ENCODE assay signal across 19 cellular contexts in genomic region chr21:45328198-45329087, GRCh38. TPM values are rescaled to one million over a fixed set of nuclear protein-coding genes. Genes with fewer than 3 reads are reported as not detected.
A peak's percentile ranks its signal among the peaks of the same experiment; 100 is the strongest.
DNase-seq lines count a peak whose midpoint lies in the region; ATAC-seq and TF ChIP-seq lines count a peak whose summit lies in the region.
"Had no signal": no experiment of that assay in that cellular context is flagged by ENCODE, and none has a peak within 500 bp of the region (broad histone marks: within the 10 kb centered on the region; RNA-seq: fewer than 3 reads in every experiment).

No MANE protein-coding gene starts in this region.

- POLR2A ChIA-PET in Caco-2 (lab: Charles Lee): interaction anchor here (0.7 to 1.0 kb wide), 2 partner anchors 33 to 243 kb away, joined by 3 read pairs; no protein-coding TSS in a partner anchor

- TF ChIP-seq CTCF in Caco-2 (IDR thresholded peaks at IDR 0.05; ENCODE audit: insufficient read depth in 1 of 2, low read depth in 1 of 2, low read length in 1 of 2, severe bottlenecking in 1 of 2, unreplicated experiment in 1 of 2): no peak
- TF ChIP-seq CTCF in progenitor cell of endocrine pancreas (IDR thresholded peaks at IDR 0.05; ENCODE audit: unreplicated experiment): no peak
- TF ChIP-seq CTCF in brain microvascular endothelial cell (IDR thresholded peaks at IDR 0.05; ENCODE audit: low read depth, low read length, missing control alignments): no peak

- peak in 1 of 2 experiments; percentile 42 for DNase-seq in Caco-2
- no peak for DNase-seq in NT2/D1 (ENCODE audit: low read depth, low spot score)
- DNase-seq in islet precursor cell: peak; percentile 56
- DNase-seq in progenitor cell of endocrine pancreas (ENCODE audit: low spot score, unreplicated experiment): no peak
- no peak for DNase-seq in DMS53 (lab: John Stamatoyannopoulos, UW)
- DNase-seq in brain microvascular endothelial cell: no peak
- DNase-seq in left lobe of liver (ENCODE audit: low spot score): no peak
- DNase-seq: activated CD4-positive, alpha-beta memory T cell treated with anti-CD3 and anti-CD28 coated beads, Interleukin-2, amount 10 ng/mL, durations not matched to agents 7 days and 5 days; activated T-cell treated with anti-CD3 and anti-CD28 coated beads, Interleukin-2, amount 50 U/mL, for 72 hours; AML-193; central memory CD4-positive, alpha-beta T cell; effector CD8-positive, alpha-beta T cell; GOT3; NCI-H1694 treated with DMSO at 0.1 percent for 48 hours; NCI-H510A; substantia nigra; SW 1271 had no signal

- CTCF ChIA-PET in Caco-2 (lab: Charles Lee): interaction anchor here (1.2 to 2.1 kb wide), 3 partner anchors 29 to 78 kb away, joined by 4 to 13 read pairs (median 9); no protein-coding TSS in a partner anchor

- intact Hi-C loops in Caco-2 (cut with micrococcal nuclease; ENCODE audit: unreplicated experiment): no loop called here

- H3K4me3 Mint-ChIP-seq in Caco-2 (ENCODE audit: unreplicated experiment): peak overlapping the region; percentile 76
- no peak overlapping the region for H3K4me3 Mint-ChIP-seq in progenitor cell of endocrine pancreas (ENCODE audit: low read depth)
- H3K4me3 Mint-ChIP-seq: activated CD4-positive, alpha-beta memory T cell treated with anti-CD3 and anti-CD28 coated beads, Interleukin-2, amount 10 ng/mL, durations not matched to agents 7 days and 5 days; activated T-cell treated with anti-CD3 and anti-CD28 coated beads, Interleukin-2, amount 50 U/mL, for 72 hours; natural killer cell treated with Interleukin-12 subunit alpha and Interleukin-12 subunit beta and Interleukin-15 and Interleukin-18, amount 100 ng/mL, for 72 hours had no signal

- H3K4me1 Mint-ChIP-seq in Caco-2 (ENCODE audit: low read depth, unreplicated experiment) (peaks cover 39% of the 10 kb centered on the region), progenitor cell of endocrine pancreas (ENCODE audit: low read depth) (peaks cover 32% of the 10 kb centered on the region)
- H3K4me1 Mint-ChIP-seq: activated CD4-positive, alpha-beta memory T cell treated with anti-CD3 and anti-CD28 coated beads, Interleukin-2, amount 10 ng/mL, durations not matched to agents 7 days and 5 days had no signal

- H3K27ac Mint-ChIP-seq in Caco-2 (ENCODE audit: unreplicated experiment): peak overlapping the region; percentile 92
- H3K27ac Mint-ChIP-seq in progenitor cell of endocrine pancreas: peak overlapping the region; percentile 97
- H3K27ac Mint-ChIP-seq: activated CD4-positive, alpha-beta memory T cell treated with anti-CD3 and anti-CD28 coated beads, Interleukin-2, amount 10 ng/mL, durations not matched to agents 7 days and 5 days; activated T-cell treated with anti-CD3 and anti-CD28 coated beads, Interleukin-2, amount 50 U/mL, for 72 hours; natural killer cell treated with Interleukin-12 subunit alpha and Interleukin-12 subunit beta and Interleukin-15 and Interleukin-18, amount 100 ng/mL, for 72 hours had no signal

- in situ Hi-C loops in brain microvascular endothelial cell (cut with HindIII; ENCODE audit: low pct_ligation_motif_present, low sequenced_read_pairs): no loop called here

- no peak overlapping the region for H3K27ac ChIP-seq in brain microvascular endothelial cell

- H3K9me3 ChIP-seq in Caco-2 (no peaks in the 10 kb centered on the region), NT2/D1 (ENCODE audit: insufficient read depth, low read length) (no peaks in the 10 kb centered on the region)

- ATAC-seq in GM18909 (IDR thresholded peaks at IDR 0.05; ENCODE audit: poor library complexity, unreplicated experiment): no peak
- ATAC-seq in left lobe of liver: no peak
- ATAC-seq: activated T-cell treated with anti-CD3 and anti-CD28 coated beads, Interleukin-2, amount 50 U/mL, for 72 hours; natural killer cell treated with Interleukin-12 subunit alpha and Interleukin-12 subunit beta and Interleukin-15 and Interleukin-18, amount 100 ng/mL, for 72 hours had no signal

- H3K36me3 Mint-ChIP-seq in Caco-2 (ENCODE audit: insufficient read depth, unreplicated experiment) (peaks cover 34% of the 10 kb centered on the region), progenitor cell of endocrine pancreas (ENCODE audit: insufficient read depth) (no peaks in the 10 kb centered on the region)
- H3K36me3 Mint-ChIP-seq: natural killer cell treated with Interleukin-12 subunit alpha and Interleukin-12 subunit beta and Interleukin-15 and Interleukin-18, amount 100 ng/mL, for 72 hours had no signal

- peak overlapping the region; percentile 90 for H3K9ac ChIP-seq in NT2/D1 (ENCODE audit: insufficient read length, low read depth)

- H3K4me1 ChIP-seq in Caco-2 (peaks cover 62% of the 10 kb centered on the region), NT2/D1 (ENCODE audit: insufficient read depth, insufficient read length) (peaks cover 63% of the 10 kb centered on the region)

- BruUV-seq in Caco-2 (replicated peaks; lab: Mats Ljungman, UMichigan): no TSS peak

- H3K9me3 Mint-ChIP-seq in Caco-2 (ENCODE audit: unreplicated experiment) (no peaks in the 10 kb centered on the region), progenitor cell of endocrine pancreas (ENCODE audit: low read depth) (no peaks in the 10 kb centered on the region)
- H3K9me3 Mint-ChIP-seq: activated CD4-positive, alpha-beta memory T cell treated with anti-CD3 and anti-CD28 coated beads, Interleukin-2, amount 10 ng/mL, durations not matched to agents 7 days and 5 days; activated T-cell treated with anti-CD3 and anti-CD28 coated beads, Interleukin-2, amount 50 U/mL, for 72 hours; natural killer cell treated with Interleukin-12 subunit alpha and Interleukin-12 subunit beta and Interleukin-15 and Interleukin-18, amount 100 ng/mL, for 72 hours had no signal

- H3K4me3 ChIP-seq in Caco-2 (ENCODE audit: low read depth, low read length): peak overlapping the region; percentile 42
- peak overlapping the region; percentile 47 for H3K4me3 ChIP-seq in NT2/D1 (ENCODE audit: insufficient read length, low read depth)
- no peak overlapping the region for H3K4me3 ChIP-seq in brain microvascular endothelial cell (ENCODE audit: low read depth, low read length)

- H3K27me3 ChIP-seq in Caco-2 (replicated peaks; ENCODE audit: control insufficient read depth, insufficient read depth, low read length) (no peaks in the 10 kb centered on the region), NT2/D1 (ENCODE audit: insufficient read depth, insufficient read length) (no peaks in the 10 kb centered on the region), brain microvascular endothelial cell (replicated peaks) (no peaks in the 10 kb centered on the region)

- H3K27me3 Mint-ChIP-seq in Caco-2 (ENCODE audit: insufficient read depth, unreplicated experiment): no peaks in the 10 kb centered on the region
- peaks cover 8% of the 10 kb centered on the region for H3K27me3 Mint-ChIP-seq in progenitor cell of endocrine pancreas

- peaks cover 2% of the 10 kb centered on the region; the same call in 1 of the 2 replicates for H3K36me3 ChIP-seq in Caco-2 (ENCODE audit: control insufficient read depth, insufficient read depth, low read length)
- peaks cover 24% of the 10 kb centered on the region for H3K36me3 ChIP-seq in NT2/D1 (ENCODE audit: insufficient read depth, insufficient read length, low read length)
- H3K36me3 ChIP-seq in brain microvascular endothelial cell (replicated peaks): no peaks in the 10 kb centered on the region

RNA-seq across cellular contexts. Expression of gene POFUT2, which starts 40.7 kb away (rescaled TPM):
- total RNA-seq in Caco-2 (2022): 32.0 and 36.5 TPM in 2 replicates
- 47.8 and 51.5 TPM in 2 replicates for total RNA-seq in progenitor cell of endocrine pancreas
- 17.5 TPM for total RNA-seq in left lobe of liver
